In genomic region chr9:128706671-128707381, GRCh38 we compare ENCODE assay signal across 19 cellular contexts. TPM values are rescaled to one million over a fixed set of nuclear protein-coding genes. Genes with fewer than 3 reads are reported as not detected.
DNase-seq lines count a peak whose midpoint lies in the region; ATAC-seq and TF ChIP-seq lines count a peak whose summit lies in the region.
"Had no signal": no experiment of that assay in that cellular context is flagged by ENCODE, and none has a peak within 500 bp of the region (broad histone marks: within the 10 kb centered on the region; RNA-seq: fewer than 3 reads in every experiment).

No MANE protein-coding gene starts in this region.

- ATAC-seq in heart left ventricle (no peak), psoas muscle (no peak), HG03571 (IDR thresholded peaks at IDR 0.05; ENCODE audit: unreplicated experiment) (no peak), GM19351 (IDR thresholded peaks at IDR 0.05; ENCODE audit: unreplicated experiment) (no peak)
- ATAC-seq: activated CD8-positive, alpha-beta memory T cell treated with anti-CD3 and anti-CD28 coated beads, Interleukin-2, amount 10 ng/mL, durations not matched to agents 7 days and 5 days; foreskin keratinocyte; GM12878 had no signal

- TF ChIP-seq POLR2A in heart left ventricle (IDR thresholded peaks at IDR 0.05): no peak

- peaks cover 0 to 29% of the 10 kb centered on the region in 2 experiments; a peak in 2 of 3 replicates for H3K36me3 ChIP-seq in HEK293 (ENCODE audit: control insufficient read depth in 2 of 2, insufficient read depth in 1 of 2, low read length in 2 of 2)
- peaks cover 0 to 7% (median 0%) of the 10 kb centered on the region in 9 donors for H3K36me3 ChIP-seq in heart left ventricle
- no peaks in the 10 kb centered on the region for H3K36me3 ChIP-seq in psoas muscle (ENCODE audit: insufficient read depth in 1 of 2, low read depth in 1 of 2)
- H3K36me3 ChIP-seq: prostate gland, thoracic aorta had no signal

- H3K27me3 ChIP-seq in heart left ventricle: no peaks in the 10 kb centered on the region
- no peaks in the 10 kb centered on the region for H3K27me3 ChIP-seq in psoas muscle (ENCODE audit: insufficient read depth in 3 of 3, low read length in 2 of 3)
- H3K27me3 ChIP-seq: foreskin keratinocyte had no signal

- TF ChIP-seq CTCF in HEK293 (tag by site-specific recombination; IDR thresholded peaks at IDR 0.05) (no peak), heart left ventricle (IDR thresholded peaks at IDR 0.05) (no peak), psoas muscle (IDR thresholded peaks at IDR 0.05) (no peak)

- H3K9me3 ChIP-seq in HEK293 (ENCODE audit: control insufficient read depth, insufficient read depth, low read depth, low read length) (no peaks in the 10 kb centered on the region), heart left ventricle (no peaks in the 10 kb centered on the region), psoas muscle (no peaks in the 10 kb centered on the region)
- H3K9me3 ChIP-seq: prostate gland, thoracic aorta had no signal

- H3K4me1 ChIP-seq in HEK293 (ENCODE audit: control insufficient read depth, insufficient read depth, low read length) (no peaks in the 10 kb centered on the region), heart left ventricle (peaks cover 0 to 18% (median 4%) of the 10 kb centered on the region in 12 donors), psoas muscle (no peaks in the 10 kb centered on the region)
- H3K4me1 ChIP-seq: foreskin keratinocyte, prostate gland had no signal

- DNase-seq in heart left ventricle (peak in 3 of 5 donors; percentile 21 to 57 (median 22)), psoas muscle (peak; percentile 16 to 71), cerebellum (ENCODE audit: low spot score) (no peak)
- DNase-seq: activated CD4-positive, alpha-beta T cell treated with anti-CD3 and anti-CD28 coated beads for 48 hours; activated CD8-positive, alpha-beta memory T cell treated with anti-CD3 and anti-CD28 coated beads, Interleukin-2, amount 10 ng/mL, durations not matched to agents 7 days and 5 days; CD4-positive, alpha-beta memory T cell; foreskin keratinocyte; midbrain; NCI-H1417; NCI-H524; nephron progenitor cell; T-helper 1 cell had no signal

- 79 to 86% (median 85%) methylated on average over 18 to 23 of the region's 23 CpGs for WGBS in heart left ventricle, 4 donors
- 72 to 78% (median 73%) methylated on average over 22 to 23 of the region's 23 CpGs for WGBS in psoas muscle, 3 donors

- H3K27ac ChIP-seq in HEK293 (ENCODE audit: extremely low read depth, low read depth, low read length) (no peak overlapping the region), heart left ventricle (no peak overlapping the region), psoas muscle (no peak overlapping the region)
- H3K27ac ChIP-seq: epithelial cell of prostate, foreskin keratinocyte, prostate gland, thoracic aorta had no signal

- H3K4me3 ChIP-seq in HEK293 (ENCODE audit: low read depth, low read length): no peak overlapping the region
- H3K4me3 ChIP-seq in heart left ventricle: no peak overlapping the region
- no peak overlapping the region for H3K4me3 ChIP-seq in psoas muscle
- H3K4me3 ChIP-seq: GM12878, prostate gland, thoracic aorta had no signal

- CTCF ChIA-PET in HEK293 (lab: Yijun Ruan, JAX): interaction anchor here (1.3 to 2.7 kb wide), 2 partner anchors 26 to 71 kb away, joined by 4 to 6 read pairs; no protein-coding TSS in a partner anchor

- POLR2A ChIA-PET in HEK293 (lab: Yijun Ruan, JAX): interaction anchor here (0.6 to 3.7 kb wide), 6 partner anchors 8 to 129 kb away, joined by 3 to 22 read pairs (median 7); partner anchors contain the start of gene ZDHHC12

- intact Hi-C loops in heart left ventricle (cut with DNase I): no loop called here
- intact Hi-C loops in psoas muscle (cut with DNase I): no loop called here

TF ChIP-seq in HEK293, 187 proteins besides CTCF, POLR2A, EP300 and RAD21:
- TF ChIP-seq, protein P1, sequence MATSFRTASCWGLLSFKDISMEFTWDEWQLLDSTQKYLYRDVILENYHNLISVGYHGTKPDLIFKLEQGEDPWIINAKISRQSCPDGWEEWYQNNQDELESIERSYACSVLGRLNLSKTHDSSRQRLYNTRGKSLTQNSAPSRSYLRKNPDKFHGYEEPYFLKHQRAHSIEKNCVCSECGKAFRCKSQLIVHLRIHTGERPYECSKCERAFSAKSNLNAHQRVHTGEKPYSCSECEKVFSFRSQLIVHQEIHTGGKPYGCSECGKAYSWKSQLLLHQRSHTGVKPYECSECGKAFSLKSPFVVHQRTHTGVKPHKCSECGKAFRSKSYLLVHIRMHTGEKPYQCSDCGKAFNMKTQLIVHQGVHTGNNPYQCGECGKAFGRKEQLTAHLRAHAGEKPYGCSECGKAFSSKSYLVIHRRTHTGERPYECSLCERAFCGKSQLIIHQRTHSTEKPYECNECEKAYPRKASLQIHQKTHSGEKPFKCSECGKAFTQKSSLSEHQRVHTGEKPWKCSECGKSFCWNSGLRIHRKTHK (tag by site-specific recombination; IDR thresholded peaks at IDR 0.05): no peak
- peak; percentile 40; the same call in 1 of the 2 replicates for TF ChIP-seq ZNF341 (tag by site-specific recombination; IDR thresholded peaks at IDR 0.05; ENCODE audit: low read depth)

RNA-seq across cellular contexts. Expression of gene PKN3, which starts 4.5 kb away (rescaled TPM):
- total RNA-seq in heart left ventricle (10 to 100 TPM in 1 of 9 donors, 1 to 10 TPM in 8; 3.7 to 16.1 (median 5.9) TPM), psoas muscle (1 to 10 TPM; 2.6 to 5.0 (median 3.4) TPM), cerebellum (4.2 TPM)
- polyA plus RNA-seq in heart left ventricle (10 to 100 TPM in 1 of 2 donors, 1 to 10 TPM in 1; 7.3 to 10.5 TPM), psoas muscle (1 to 10 TPM; 2.9 to 4.4 (median 3.1) TPM)

RNA-seq across cellular contexts. Expression of gene ZDHHC12, which starts 17.1 kb away (rescaled TPM):
- total RNA-seq in heart left ventricle (10 to 100 TPM in 5 of 9 donors, 1 to 10 TPM in 4; 5.1 to 26.0 (median 10.5) TPM), psoas muscle (1 to 10 TPM; 4.5 to 7.2 (median 5.0) TPM), cerebellum (1.7 TPM)
- polyA plus RNA-seq in heart left ventricle (10 to 100 TPM; 10.9 to 29.8 TPM), psoas muscle (10 to 100 TPM in 2 of 3 donors, 1 to 10 TPM in 1; 9.7 to 18.5 (median 12.4) TPM)

RNA-seq across cellular contexts. Expression of gene SET, which starts 17.8 kb away (rescaled TPM):
- 100 to 1,000 TPM in 8 of 9 donors, 10 to 100 TPM in 1; 96.8 to 240 (median 211) TPM for total RNA-seq in heart left ventricle
- polyA plus RNA-seq in heart left ventricle: 100 to 1,000 TPM in 1 of 2 donors, 10 to 100 TPM in 1; 67.6 to 199 TPM
- total RNA-seq in psoas muscle: 100 to 1,000 TPM; 171 to 283 (median 203) TPM
- polyA plus RNA-seq in psoas muscle: 100 to 1,000 TPM; 141 to 244 (median 230) TPM
- total RNA-seq in cerebellum: 254 TPM

RNA-seq across cellular contexts. Expression of gene DYNC2I2, which starts 50.2 kb away (rescaled TPM):
- total RNA-seq in heart left ventricle: 10 to 100 TPM; 20.5 to 50.2 (median 27.0) TPM
- polyA plus RNA-seq in heart left ventricle: 10 to 100 TPM; 56.6 to 65.7 TPM
- total RNA-seq in psoas muscle: 10 to 100 TPM in 2 of 4 donors, 1 to 10 TPM in 2; 6.3 to 10.3 (median 8.6) TPM
- 10 to 100 TPM; 19.0 to 29.1 (median 25.0) TPM for polyA plus RNA-seq in psoas muscle
- 33.4 TPM for total RNA-seq in cerebellum
